8 cellular contexts compared by ENCODE assay signal in genomic region chr11:14249121-14249963, GRCh38.
A peak's percentile ranks its signal among the peaks of the same experiment; 100 is the strongest.
DNase-seq lines count a peak whose midpoint lies in the region; ATAC-seq and TF ChIP-seq lines count a peak whose summit lies in the region.

No MANE protein-coding gene starts in this region.

- H3K4me3 ChIP-seq in SJSA1, result no peak overlapping the region
- no peak overlapping the region for H3K4me3 ChIP-seq in ovary
- no peak overlapping the region for H3K4me3 ChIP-seq in tibial nerve

- 34 to 41% (median 35%) methylated on average over 10 of the region's 10 CpGs for WGBS in ovary, 3 donors
- 32 to 34% methylated on average over 10 of the region's 10 CpGs for WGBS in tibial nerve, 2 donors

- H3K36me3 ChIP-seq in SJSA1 (no peaks in the 10 kb centered on the region), ovary (no peaks in the 10 kb centered on the region), tibial nerve (no peaks in the 10 kb centered on the region)

- TF ChIP-seq POLR2A in ovary (IDR thresholded peaks at IDR 0.05), result no peak
- peak in 1 of 2 donors; percentile 3 for TF ChIP-seq POLR2A in tibial nerve (IDR thresholded peaks at IDR 0.05)

- no peak for ATAC-seq in GM18517 (IDR thresholded peaks at IDR 0.05; ENCODE audit: unreplicated experiment)

- H3K9me3 ChIP-seq in SJSA1 (replicated peaks) (no peaks in the 10 kb centered on the region), ovary (no peaks in the 10 kb centered on the region), tibial nerve (no peaks in the 10 kb centered on the region)

- TF ChIP-seq CTCF in GM10266 (IDR thresholded peaks at IDR 0.05; ENCODE audit: control insufficient read depth, insufficient read depth, low read depth, missing control alignments) (peak; percentile 83), LNCAP (IDR thresholded peaks at IDR 0.05) (peak; percentile 79), ovary (IDR thresholded peaks at IDR 0.05) (peak; percentile 56 to 89 (median 87)), tibial nerve (IDR thresholded peaks at IDR 0.05) (peak; percentile 76 to 93 (median 81))

- H3K27ac ChIP-seq in SJSA1, result no peak overlapping the region
- H3K27ac ChIP-seq in ovary, result no peak overlapping the region
- H3K27ac ChIP-seq in tibial nerve, result no peak overlapping the region

- DNase-seq in GM10266 (ENCODE audit: extremely low spot score) (peak; percentile 51), SJSA1 (ENCODE audit: low read depth in 1 of 2, low spot score in 2 of 2) (peak; percentile 62 to 66), foreskin melanocyte (peak; percentile 28), ovary (peak; percentile 38 to 75 (median 72)), tibial nerve (ENCODE audit: low spot score in 2 of 2) (peak; percentile 27 to 41)
- peak; percentile 54 for DNase-seq in activated gamma-delta T cell treated with anti-CD3 and anti-CD28 coated beads, Interleukin-2, amount 50 U/mL, for 16 hours (ENCODE audit: low read depth)

- peaks cover 6% of the 10 kb centered on the region; the same call in 1 of the 2 replicates for H3K27me3 ChIP-seq in SJSA1 (replicated peaks)
- H3K27me3 ChIP-seq in ovary, result no peaks in the 10 kb centered on the region
- no peaks in the 10 kb centered on the region for H3K27me3 ChIP-seq in tibial nerve

- H3K4me1 ChIP-seq in SJSA1 (replicated peaks), result no peaks in the 10 kb centered on the region
- peaks cover 6% of the 10 kb centered on the region for H3K4me1 ChIP-seq in ovary (ENCODE audit: insufficient read depth)
- peaks cover 0 to 11% (median 5%) of the 10 kb centered on the region in 4 donors for H3K4me1 ChIP-seq in tibial nerve

- intact Hi-C loops in ovary (cut with DNase I), result loop anchor here (2.0 to 10.0 kb wide), 4 partner anchors 291 to 475 kb away; no protein-coding TSS in a partner anchor

- no peak for TF ChIP-seq EP300 in ovary (IDR thresholded peaks at IDR 0.05)
- no peak for TF ChIP-seq EP300 in tibial nerve (IDR thresholded peaks at IDR 0.05)
